Comparison of ENCODE assay signal across 8 cellular contexts in genomic region chr18:2979027-2979570, GRCh38. TPM values are rescaled to one million over a fixed set of nuclear protein-coding genes. Genes with fewer than 3 reads are reported as not detected.
DNase-seq lines count a peak whose midpoint lies in the region; ATAC-seq and TF ChIP-seq lines count a peak whose summit lies in the region.

No MANE protein-coding gene starts in this region.

- peaks cover 81% of the 10 kb centered on the region for H3K36me3 Mint-ChIP-seq in activated T-cell treated with anti-CD3 and anti-CD28 coated beads, Interleukin-2, amount 50 U/mL, for 24 hours (ENCODE audit: low read depth)
- H3K36me3 Mint-ChIP-seq in activated naive CD4-positive, alpha-beta T cell treated with anti-CD3 and anti-CD28 coated beads, Interleukin-2, amount 50 U/mL, for 72 hours = peaks cover 14 to 30% of the 10 kb centered on the region in 2 donors

- H3K4me3 Mint-ChIP-seq in activated T-cell treated with anti-CD3 and anti-CD28 coated beads, Interleukin-2, amount 50 U/mL, for 24 hours = peak overlapping the region; percentile 80

- peaks cover 93% of the 10 kb centered on the region for H3K4me1 Mint-ChIP-seq in activated T-cell treated with anti-CD3 and anti-CD28 coated beads, Interleukin-2, amount 50 U/mL, for 24 hours (ENCODE audit: low read depth)

- H3K36me3 ChIP-seq in thoracic aorta = no peaks in the 10 kb centered on the region

- peak overlapping the region; percentile 95 for H3K27ac Mint-ChIP-seq in activated T-cell treated with anti-CD3 and anti-CD28 coated beads, Interleukin-2, amount 50 U/mL, for 24 hours
- peak overlapping the region; percentile 85 to 92 for H3K27ac Mint-ChIP-seq in activated naive CD4-positive, alpha-beta T cell treated with anti-CD3 and anti-CD28 coated beads, Interleukin-2, amount 50 U/mL, for 72 hours

- DNase-seq in activated T-cell treated with anti-CD3 and anti-CD28 coated beads, Interleukin-2, amount 50 U/mL, for 24 hours = no peak
- no peak for DNase-seq in activated T-cell treated with anti-CD3 and anti-CD28 coated beads, Interleukin-2, amount 50 U/mL, for 48 hours
- DNase-seq in activated naive CD4-positive, alpha-beta T cell treated with anti-CD3 and anti-CD28 coated beads, Interleukin-2, amount 50 U/mL, for 72 hours (ENCODE audit: low spot score in 2 of 2) = no peak
- peak; percentile 69 for DNase-seq in kidney tubule cell (ENCODE audit: low spot score)
- DNase-seq in thoracic aorta (ENCODE audit: low spot score) = no peak
- DNase-seq in activated CD8-positive, alpha-beta memory T cell treated with anti-CD3 and anti-CD28 coated beads for 24 hours = no peak
- DNase-seq in NK-92 (lab: John Stamatoyannopoulos, UW; ENCODE audit: unreplicated experiment) = no peak

- no peaks in the 10 kb centered on the region for H3K27me3 ChIP-seq in thoracic aorta (replicated peaks; ENCODE audit: insufficient read depth)

- no peaks in the 10 kb centered on the region for H3K27me3 Mint-ChIP-seq in activated T-cell treated with anti-CD3 and anti-CD28 coated beads, Interleukin-2, amount 50 U/mL, for 24 hours

- H3K4me1 ChIP-seq in thoracic aorta (ENCODE audit: control insufficient read depth in 1 of 2, low read depth in 2 of 2) = peaks cover 61 to 80% of the 10 kb centered on the region in 2 donors

- H3K9me3 ChIP-seq in thoracic aorta = no peaks in the 10 kb centered on the region

- H3K27ac ChIP-seq in thoracic aorta = peak overlapping the region; percentile 63 to 88

- ATAC-seq in activated naive CD4-positive, alpha-beta T cell treated with anti-CD3 and anti-CD28 coated beads, Interleukin-2, amount 50 U/mL, for 72 hours = no peak
- no peak for ATAC-seq in thoracic aorta (ENCODE audit: insufficient number of reproducible peaks, low FRiP score, low read depth)
- ATAC-seq in HG02840 (IDR thresholded peaks at IDR 0.05; ENCODE audit: low FRiP score, unreplicated experiment) = no peak

- H3K4me3 ChIP-seq in thoracic aorta = peak overlapping the region; percentile 56

- no peak for TF ChIP-seq CTCF in thoracic aorta (IDR thresholded peaks at IDR 0.05)

- no peaks in the 10 kb centered on the region for H3K9me3 Mint-ChIP-seq in activated T-cell treated with anti-CD3 and anti-CD28 coated beads, Interleukin-2, amount 50 U/mL, for 24 hours
- no peaks in the 10 kb centered on the region for H3K9me3 Mint-ChIP-seq in activated naive CD4-positive, alpha-beta T cell treated with anti-CD3 and anti-CD28 coated beads, Interleukin-2, amount 50 U/mL, for 72 hours

RNA-seq across cellular contexts. Expression of gene LPIN2, which starts 33.8 kb away (rescaled TPM):
- total RNA-seq in activated naive CD4-positive, alpha-beta T cell treated with anti-CD3 and anti-CD28 coated beads, Interleukin-2, amount 50 U/mL, for 72 hours = 100 to 1,000 TPM in 1 of 2 donors, 10 to 100 TPM in 1; 66.0 to 113 TPM
- total RNA-seq in thoracic aorta = 10 to 100 TPM; 30.6 to 42.3 TPM
